1 cellular context compared by ENCODE assay signal in the genomic region with DNA sequence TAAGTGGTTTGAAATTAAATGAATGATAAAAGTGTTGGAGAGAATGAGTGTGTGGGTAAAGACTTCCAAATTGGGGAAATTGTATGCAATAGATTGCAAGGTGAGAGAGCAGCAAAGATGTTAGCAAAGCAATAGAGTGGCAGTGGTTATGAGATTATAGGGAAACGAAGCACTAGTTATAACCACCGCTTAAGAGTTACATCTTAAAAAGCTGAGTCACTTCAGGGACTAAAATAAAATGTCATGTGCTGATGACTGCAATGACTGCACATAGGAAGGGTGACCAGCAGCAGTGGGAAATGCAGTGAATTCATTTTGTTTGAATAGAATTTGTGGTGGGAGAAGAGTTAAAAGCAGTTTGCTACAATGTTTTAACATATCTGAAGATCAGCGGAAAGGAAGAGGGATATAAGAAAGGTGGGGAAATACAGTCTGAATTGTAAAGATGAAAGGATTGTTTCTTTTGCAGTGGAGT.
A peak's percentile ranks its signal among the peaks of the same experiment; 100 is the strongest.
TF ChIP-seq lines count a peak whose summit lies in the region.

No MANE protein-coding gene starts in this region.

TF ChIP-seq in K562, 482 proteins besides CTCF, POLR2A, EP300 and RAD21 (continued from another document and continues in another):
- TF ChIP-seq, protein P1, sequence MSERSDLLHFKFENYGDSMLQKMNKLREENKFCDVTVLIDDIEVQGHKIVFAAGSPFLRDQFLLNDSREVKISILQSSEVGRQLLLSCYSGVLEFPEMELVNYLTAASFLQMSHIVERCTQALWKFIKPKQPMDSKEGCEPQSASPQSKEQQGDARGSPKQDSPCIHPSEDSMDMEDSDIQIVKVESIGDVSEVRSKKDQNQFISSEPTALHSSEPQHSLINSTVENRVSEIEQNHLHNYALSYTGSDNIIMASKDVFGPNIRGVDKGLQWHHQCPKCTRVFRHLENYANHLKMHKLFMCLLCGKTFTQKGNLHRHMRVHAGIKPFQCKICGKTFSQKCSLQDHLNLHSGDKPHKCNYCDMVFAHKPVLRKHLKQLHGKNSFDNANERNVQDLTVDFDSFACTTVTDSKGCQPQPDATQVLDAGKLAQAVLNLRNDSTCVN (CRISPR knock-in tag; IDR thresholded peaks at IDR 0.05): no peak
- peak; percentile 53; the same call in 1 of the 2 replicates for TF ChIP-seq ZNF175 (CRISPR knock-in tag; IDR thresholded peaks at IDR 0.05; ENCODE audit: low read depth)
- no peak for TF ChIP-seq BRCA1 (IDR thresholded peaks at IDR 0.05)
- TF ChIP-seq BRCA1 (CRISPR knock-in tag; IDR thresholded peaks at IDR 0.05): no peak
- TF ChIP-seq ZNF431 (CRISPR knock-in tag; IDR thresholded peaks at IDR 0.05): no peak
- TF ChIP-seq, protein P2, sequence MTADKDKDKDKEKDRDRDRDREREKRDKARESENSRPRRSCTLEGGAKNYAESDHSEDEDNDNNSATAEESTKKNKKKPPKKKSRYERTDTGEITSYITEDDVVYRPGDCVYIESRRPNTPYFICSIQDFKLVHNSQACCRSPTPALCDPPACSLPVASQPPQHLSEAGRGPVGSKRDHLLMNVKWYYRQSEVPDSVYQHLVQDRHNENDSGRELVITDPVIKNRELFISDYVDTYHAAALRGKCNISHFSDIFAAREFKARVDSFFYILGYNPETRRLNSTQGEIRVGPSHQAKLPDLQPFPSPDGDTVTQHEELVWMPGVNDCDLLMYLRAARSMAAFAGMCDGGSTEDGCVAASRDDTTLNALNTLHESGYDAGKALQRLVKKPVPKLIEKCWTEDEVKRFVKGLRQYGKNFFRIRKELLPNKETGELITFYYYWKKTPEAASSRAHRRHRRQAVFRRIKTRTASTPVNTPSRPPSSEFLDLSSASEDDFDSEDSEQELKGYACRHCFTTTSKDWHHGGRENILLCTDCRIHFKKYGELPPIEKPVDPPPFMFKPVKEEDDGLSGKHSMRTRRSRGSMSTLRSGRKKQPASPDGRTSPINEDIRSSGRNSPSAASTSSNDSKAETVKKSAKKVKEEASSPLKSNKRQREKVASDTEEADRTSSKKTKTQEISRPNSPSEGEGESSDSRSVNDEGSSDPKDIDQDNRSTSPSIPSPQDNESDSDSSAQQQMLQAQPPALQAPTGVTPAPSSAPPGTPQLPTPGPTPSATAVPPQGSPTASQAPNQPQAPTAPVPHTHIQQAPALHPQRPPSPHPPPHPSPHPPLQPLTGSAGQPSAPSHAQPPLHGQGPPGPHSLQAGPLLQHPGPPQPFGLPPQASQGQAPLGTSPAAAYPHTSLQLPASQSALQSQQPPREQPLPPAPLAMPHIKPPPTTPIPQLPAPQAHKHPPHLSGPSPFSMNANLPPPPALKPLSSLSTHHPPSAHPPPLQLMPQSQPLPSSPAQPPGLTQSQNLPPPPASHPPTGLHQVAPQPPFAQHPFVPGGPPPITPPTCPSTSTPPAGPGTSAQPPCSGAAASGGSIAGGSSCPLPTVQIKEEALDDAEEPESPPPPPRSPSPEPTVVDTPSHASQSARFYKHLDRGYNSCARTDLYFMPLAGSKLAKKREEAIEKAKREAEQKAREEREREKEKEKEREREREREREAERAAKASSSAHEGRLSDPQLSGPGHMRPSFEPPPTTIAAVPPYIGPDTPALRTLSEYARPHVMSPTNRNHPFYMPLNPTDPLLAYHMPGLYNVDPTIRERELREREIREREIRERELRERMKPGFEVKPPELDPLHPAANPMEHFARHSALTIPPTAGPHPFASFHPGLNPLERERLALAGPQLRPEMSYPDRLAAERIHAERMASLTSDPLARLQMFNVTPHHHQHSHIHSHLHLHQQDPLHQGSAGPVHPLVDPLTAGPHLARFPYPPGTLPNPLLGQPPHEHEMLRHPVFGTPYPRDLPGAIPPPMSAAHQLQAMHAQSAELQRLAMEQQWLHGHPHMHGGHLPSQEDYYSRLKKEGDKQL (CRISPR knock-in tag; IDR thresholded peaks at IDR 0.05; ENCODE audit: borderline replicate concordance): no peak
- TF ChIP-seq, protein P3, sequence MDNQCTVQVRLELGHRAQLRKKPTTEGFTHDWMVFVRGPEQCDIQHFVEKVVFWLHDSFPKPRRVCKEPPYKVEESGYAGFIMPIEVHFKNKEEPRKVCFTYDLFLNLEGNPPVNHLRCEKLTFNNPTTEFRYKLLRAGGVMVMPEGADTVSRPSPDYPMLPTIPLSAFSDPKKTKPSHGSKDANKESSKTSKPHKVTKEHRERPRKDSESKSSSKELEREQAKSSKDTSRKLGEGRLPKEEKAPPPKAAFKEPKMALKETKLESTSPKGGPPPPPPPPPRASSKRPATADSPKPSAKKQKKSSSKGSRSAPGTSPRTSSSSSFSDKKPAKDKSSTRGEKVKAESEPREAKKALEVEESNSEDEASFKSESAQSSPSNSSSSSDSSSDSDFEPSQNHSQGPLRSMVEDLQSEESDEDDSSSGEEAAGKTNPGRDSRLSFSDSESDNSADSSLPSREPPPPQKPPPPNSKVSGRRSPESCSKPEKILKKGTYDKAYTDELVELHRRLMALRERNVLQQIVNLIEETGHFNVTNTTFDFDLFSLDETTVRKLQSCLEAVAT (IDR thresholded peaks at IDR 0.05): 0 out of 4 replicates have a peak, but pooled peaks have one; percentile 7 to 35
- TF ChIP-seq, protein P4, sequence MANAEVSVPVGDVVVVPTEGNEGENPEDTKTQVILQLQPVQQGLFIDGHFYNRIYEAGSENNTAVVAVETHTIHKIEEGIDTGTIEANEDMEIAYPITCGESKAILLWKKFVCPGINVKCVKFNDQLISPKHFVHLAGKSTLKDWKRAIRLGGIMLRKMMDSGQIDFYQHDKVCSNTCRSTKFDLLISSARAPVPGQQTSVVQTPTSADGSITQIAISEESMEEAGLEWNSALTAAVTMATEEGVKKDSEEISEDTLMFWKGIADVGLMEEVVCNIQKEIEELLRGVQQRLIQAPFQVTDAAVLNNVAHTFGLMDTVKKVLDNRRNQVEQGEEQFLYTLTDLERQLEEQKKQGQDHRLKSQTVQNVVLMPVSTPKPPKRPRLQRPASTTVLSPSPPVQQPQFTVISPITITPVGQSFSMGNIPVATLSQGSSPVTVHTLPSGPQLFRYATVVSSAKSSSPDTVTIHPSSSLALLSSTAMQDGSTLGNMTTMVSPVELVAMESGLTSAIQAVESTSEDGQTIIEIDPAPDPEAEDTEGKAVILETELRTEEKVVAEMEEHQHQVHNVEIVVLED (CRISPR knock-in tag; IDR thresholded peaks at IDR 0.05): no peak
- TF ChIP-seq ZNF830 (CRISPR knock-in tag; IDR thresholded peaks at IDR 0.05): no peak
- TF ChIP-seq, protein P5, sequence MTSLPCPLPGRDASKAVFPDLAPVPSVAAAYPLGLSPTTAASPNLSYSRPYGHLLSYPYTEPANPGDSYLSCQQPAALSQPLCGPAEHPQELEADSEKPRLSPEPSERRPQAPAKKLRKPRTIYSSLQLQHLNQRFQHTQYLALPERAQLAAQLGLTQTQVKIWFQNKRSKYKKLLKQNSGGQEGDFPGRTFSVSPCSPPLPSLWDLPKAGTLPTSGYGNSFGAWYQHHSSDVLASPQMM (CRISPR knock-in tag; IDR thresholded peaks at IDR 0.05): no peak
- TF ChIP-seq HDAC2 (IDR thresholded peaks at IDR 0.05): 0 out of 2 replicates have a peak, but pooled peaks have one; percentile 32
- TF ChIP-seq, protein P6, sequence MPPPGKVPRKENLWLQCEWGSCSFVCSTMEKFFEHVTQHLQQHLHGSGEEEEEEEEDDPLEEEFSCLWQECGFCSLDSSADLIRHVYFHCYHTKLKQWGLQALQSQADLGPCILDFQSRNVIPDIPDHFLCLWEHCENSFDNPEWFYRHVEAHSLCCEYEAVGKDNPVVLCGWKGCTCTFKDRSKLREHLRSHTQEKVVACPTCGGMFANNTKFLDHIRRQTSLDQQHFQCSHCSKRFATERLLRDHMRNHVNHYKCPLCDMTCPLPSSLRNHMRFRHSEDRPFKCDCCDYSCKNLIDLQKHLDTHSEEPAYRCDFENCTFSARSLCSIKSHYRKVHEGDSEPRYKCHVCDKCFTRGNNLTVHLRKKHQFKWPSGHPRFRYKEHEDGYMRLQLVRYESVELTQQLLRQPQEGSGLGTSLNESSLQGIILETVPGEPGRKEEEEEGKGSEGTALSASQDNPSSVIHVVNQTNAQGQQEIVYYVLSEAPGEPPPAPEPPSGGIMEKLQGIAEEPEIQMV (tag; conservative IDR thresholded peaks at IDR 0.05; ENCODE audit: low read depth): peak; percentile 69; the same call in 1 of the 2 replicates
- TF ChIP-seq HNRNPH1 (optimal IDR thresholded peaks at IDR 0.05; ENCODE audit: low read depth, low read length): no peak
- peak in 1 of 2 experiments; percentile 79; a peak in 2 of 4 replicates for TF ChIP-seq TRIM24 (IDR thresholded peaks at IDR 0.05)
- no peak for TF ChIP-seq MYNN (IDR thresholded peaks at IDR 0.05)
- no peak for TF ChIP-seq MYNN (CRISPR knock-in tag; IDR thresholded peaks at IDR 0.05)
- TF ChIP-seq ATF7 (IDR thresholded peaks at IDR 0.05): peak; percentile 40; the same call in 1 of the 2 replicates
- TF ChIP-seq, protein P7, sequence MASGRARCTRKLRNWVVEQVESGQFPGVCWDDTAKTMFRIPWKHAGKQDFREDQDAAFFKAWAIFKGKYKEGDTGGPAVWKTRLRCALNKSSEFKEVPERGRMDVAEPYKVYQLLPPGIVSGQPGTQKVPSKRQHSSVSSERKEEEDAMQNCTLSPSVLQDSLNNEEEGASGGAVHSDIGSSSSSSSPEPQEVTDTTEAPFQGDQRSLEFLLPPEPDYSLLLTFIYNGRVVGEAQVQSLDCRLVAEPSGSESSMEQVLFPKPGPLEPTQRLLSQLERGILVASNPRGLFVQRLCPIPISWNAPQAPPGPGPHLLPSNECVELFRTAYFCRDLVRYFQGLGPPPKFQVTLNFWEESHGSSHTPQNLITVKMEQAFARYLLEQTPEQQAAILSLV (tag; IDR thresholded peaks at IDR 0.05): no peak
- TF ChIP-seq ZNF695 (CRISPR knock-in tag; IDR thresholded peaks at IDR 0.05): no peak
- TF ChIP-seq CBX3 (IDR thresholded peaks at IDR 0.05; ENCODE audit: borderline replicate concordance in 1 of 2, low read length in 2 of 2): peak in 1 of 2 experiments; percentile 64; a peak in 1 of 3 replicates
- TF ChIP-seq, protein P8, sequence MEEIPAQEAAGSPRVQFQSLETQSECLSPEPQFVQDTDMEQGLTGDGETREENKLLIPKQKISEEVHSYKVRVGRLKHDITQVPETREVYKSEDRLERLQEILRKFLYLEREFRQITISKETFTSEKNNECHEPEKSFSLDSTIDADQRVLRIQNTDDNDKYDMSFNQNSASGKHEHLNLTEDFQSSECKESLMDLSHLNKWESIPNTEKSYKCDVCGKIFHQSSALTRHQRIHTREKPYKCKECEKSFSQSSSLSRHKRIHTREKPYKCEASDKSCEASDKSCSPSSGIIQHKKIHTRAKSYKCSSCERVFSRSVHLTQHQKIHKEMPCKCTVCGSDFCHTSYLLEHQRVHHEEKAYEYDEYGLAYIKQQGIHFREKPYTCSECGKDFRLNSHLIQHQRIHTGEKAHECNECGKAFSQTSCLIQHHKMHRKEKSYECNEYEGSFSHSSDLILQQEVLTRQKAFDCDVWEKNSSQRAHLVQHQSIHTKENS (CRISPR knock-in tag; IDR thresholded peaks at IDR 0.05): no peak
- peak; percentile 64 for TF ChIP-seq EHMT2 (IDR thresholded peaks at IDR 0.05)
- TF ChIP-seq, protein P9, sequence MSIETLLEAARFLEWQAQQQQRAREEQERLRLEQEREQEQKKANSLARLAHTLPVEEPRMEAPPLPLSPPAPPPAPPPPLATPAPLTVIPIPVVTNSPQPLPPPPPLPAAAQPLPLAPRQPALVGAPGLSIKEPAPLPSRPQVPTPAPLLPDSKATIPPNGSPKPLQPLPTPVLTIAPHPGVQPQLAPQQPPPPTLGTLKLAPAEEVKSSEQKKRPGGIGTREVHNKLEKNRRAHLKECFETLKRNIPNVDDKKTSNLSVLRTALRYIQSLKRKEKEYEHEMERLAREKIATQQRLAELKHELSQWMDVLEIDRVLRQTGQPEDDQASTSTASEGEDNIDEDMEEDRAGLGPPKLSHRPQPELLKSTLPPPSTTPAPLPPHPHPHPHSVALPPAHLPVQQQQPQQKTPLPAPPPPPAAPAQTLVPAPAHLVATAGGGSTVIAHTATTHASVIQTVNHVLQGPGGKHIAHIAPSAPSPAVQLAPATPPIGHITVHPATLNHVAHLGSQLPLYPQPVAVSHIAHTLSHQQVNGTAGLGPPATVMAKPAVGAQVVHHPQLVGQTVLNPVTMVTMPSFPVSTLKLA (conservative IDR thresholded peaks at IDR 0.05): peak in 1 of 2 experiments; percentile 56; a peak in 1 of 4 replicates
- TF ChIP-seq, protein P10, sequence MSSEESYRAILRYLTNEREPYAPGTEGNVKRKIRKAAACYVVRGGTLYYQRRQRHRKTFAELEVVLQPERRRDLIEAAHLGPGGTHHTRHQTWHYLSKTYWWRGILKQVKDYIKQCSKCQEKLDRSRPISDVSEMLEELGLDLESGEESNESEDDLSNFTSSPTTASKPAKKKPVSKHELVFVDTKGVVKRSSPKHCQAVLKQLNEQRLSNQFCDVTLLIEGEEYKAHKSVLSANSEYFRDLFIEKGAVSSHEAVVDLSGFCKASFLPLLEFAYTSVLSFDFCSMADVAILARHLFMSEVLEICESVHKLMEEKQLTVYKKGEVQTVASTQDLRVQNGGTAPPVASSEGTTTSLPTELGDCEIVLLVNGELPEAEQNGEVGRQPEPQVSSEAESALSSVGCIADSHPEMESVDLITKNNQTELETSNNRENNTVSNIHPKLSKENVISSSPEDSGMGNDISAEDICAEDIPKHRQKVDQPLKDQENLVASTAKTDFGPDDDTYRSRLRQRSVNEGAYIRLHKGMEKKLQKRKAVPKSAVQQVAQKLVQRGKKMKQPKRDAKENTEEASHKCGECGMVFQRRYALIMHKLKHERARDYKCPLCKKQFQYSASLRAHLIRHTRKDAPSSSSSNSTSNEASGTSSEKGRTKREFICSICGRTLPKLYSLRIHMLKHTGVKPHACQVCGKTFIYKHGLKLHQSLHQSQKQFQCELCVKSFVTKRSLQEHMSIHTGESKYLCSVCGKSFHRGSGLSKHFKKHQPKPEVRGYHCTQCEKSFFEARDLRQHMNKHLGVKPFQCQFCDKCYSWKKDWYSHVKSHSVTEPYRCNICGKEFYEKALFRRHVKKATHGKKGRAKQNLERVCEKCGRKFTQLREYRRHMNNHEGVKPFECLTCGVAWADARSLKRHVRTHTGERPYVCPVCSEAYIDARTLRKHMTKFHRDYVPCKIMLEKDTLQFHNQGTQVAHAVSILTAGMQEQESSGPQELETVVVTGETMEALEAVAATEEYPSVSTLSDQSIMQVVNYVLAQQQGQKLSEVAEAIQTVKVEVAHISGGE (CRISPR knock-in tag; IDR thresholded peaks at IDR 0.05): no peak
- no peak for TF ChIP-seq MCM3 (IDR thresholded peaks at IDR 0.05)
- peak in 1 of 2 experiments; percentile 44; a peak in 1 of 4 replicates for TF ChIP-seq TBL1XR1 (IDR thresholded peaks at IDR 0.05; ENCODE audit: low read length in 2 of 2)
- TF ChIP-seq, protein P11, sequence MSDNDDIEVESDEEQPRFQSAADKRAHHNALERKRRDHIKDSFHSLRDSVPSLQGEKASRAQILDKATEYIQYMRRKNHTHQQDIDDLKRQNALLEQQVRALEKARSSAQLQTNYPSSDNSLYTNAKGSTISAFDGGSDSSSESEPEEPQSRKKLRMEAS (CRISPR knock-in tag; IDR thresholded peaks at IDR 0.05): no peak
- no peak for TF ChIP-seq ESRRA (IDR thresholded peaks at IDR 0.05; ENCODE audit: borderline replicate concordance, low read depth)
- TF ChIP-seq, protein P12, sequence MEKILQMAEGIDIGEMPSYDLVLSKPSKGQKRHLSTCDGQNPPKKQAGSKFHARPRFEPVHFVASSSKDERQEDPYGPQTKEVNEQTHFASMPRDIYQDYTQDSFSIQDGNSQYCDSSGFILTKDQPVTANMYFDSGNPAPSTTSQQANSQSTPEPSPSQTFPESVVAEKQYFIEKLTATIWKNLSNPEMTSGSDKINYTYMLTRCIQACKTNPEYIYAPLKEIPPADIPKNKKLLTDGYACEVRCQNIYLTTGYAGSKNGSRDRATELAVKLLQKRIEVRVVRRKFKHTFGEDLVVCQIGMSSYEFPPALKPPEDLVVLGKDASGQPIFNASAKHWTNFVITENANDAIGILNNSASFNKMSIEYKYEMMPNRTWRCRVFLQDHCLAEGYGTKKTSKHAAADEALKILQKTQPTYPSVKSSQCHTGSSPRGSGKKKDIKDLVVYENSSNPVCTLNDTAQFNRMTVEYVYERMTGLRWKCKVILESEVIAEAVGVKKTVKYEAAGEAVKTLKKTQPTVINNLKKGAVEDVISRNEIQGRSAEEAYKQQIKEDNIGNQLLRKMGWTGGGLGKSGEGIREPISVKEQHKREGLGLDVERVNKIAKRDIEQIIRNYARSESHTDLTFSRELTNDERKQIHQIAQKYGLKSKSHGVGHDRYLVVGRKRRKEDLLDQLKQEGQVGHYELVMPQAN (IDR thresholded peaks at IDR 0.05; ENCODE audit: borderline replicate concordance): no peak
- no peak for TF ChIP-seq RBM15 (IDR thresholded peaks at IDR 0.05; ENCODE audit: insufficient read depth, low read length)
- TF ChIP-seq ZSCAN32 (CRISPR knock-in tag; IDR thresholded peaks at IDR 0.05): no peak
